In genomic region chr1:115729765-115730164, GRCh38 we compare ENCODE assay signal across 17 cellular contexts. TPM values are rescaled to one million over a fixed set of nuclear protein-coding genes. Genes with fewer than 3 reads are reported as not detected.
DNase-seq lines count a peak whose midpoint lies in the region; ATAC-seq, FAIRE-seq and TF ChIP-seq lines count a peak whose summit lies in the region.
"Had no signal": no experiment of that assay in that cellular context is flagged by ENCODE, and none has a peak within 500 bp of the region (broad histone marks: within the 10 kb centered on the region; RNA-seq: fewer than 3 reads in every experiment).

No MANE protein-coding gene starts in this region.

- intact Hi-C loops in kidney (cut with DNase I) (no loop called here), head of caudate nucleus (cut with DNase I) (no loop called here)

- H3K36me3 ChIP-seq in kidney (ENCODE audit: control insufficient read depth in 1 of 2, insufficient read depth in 2 of 2, low read length in 2 of 2): no peaks in the 10 kb centered on the region
- H3K36me3 ChIP-seq: brain microvascular endothelial cell, esophagus squamous epithelium had no signal

- no peaks in the 10 kb centered on the region for H3K4me1 ChIP-seq in kidney (ENCODE audit: control insufficient read depth in 1 of 2, insufficient read depth in 1 of 2, low read depth in 1 of 2, low read length in 2 of 2)

- FAIRE-seq in kidney (lab: Jason Lieb, UNC): no peak
- FAIRE-seq: G401.6 had no signal

- H3K27ac ChIP-seq in coronary artery (no peak overlapping the region), kidney (ENCODE audit: low read depth in 2 of 2, low read length in 2 of 2) (no peak overlapping the region)
- H3K27ac ChIP-seq: brain microvascular endothelial cell had no signal

- H3K4me3 ChIP-seq in GM12864 (ENCODE audit: low read depth, low read length): no peak overlapping the region
- no peak overlapping the region for H3K4me3 ChIP-seq in coronary artery
- H3K4me3 ChIP-seq in kidney (ENCODE audit: low read length in 2 of 2): no peak overlapping the region
- H3K4me3 ChIP-seq: esophagus squamous epithelium had no signal

- ATAC-seq in GM19351 (IDR thresholded peaks at IDR 0.05; ENCODE audit: unreplicated experiment) (peak; percentile 97), HG02678 (IDR thresholded peaks at IDR 0.05; ENCODE audit: unreplicated experiment) (peak; percentile 92), HG03457 (IDR thresholded peaks at IDR 0.05; ENCODE audit: unreplicated experiment) (peak; percentile 82)
- ATAC-seq: natural killer cell had no signal

- TF ChIP-seq CTCF in GM12864 (IDR thresholded peaks at IDR 0.05; ENCODE audit: low read depth, low read length, missing control alignments) (no peak), coronary artery (IDR thresholded peaks at IDR 0.05) (no peak), kidney (IDR thresholded peaks at IDR 0.05; ENCODE audit: borderline replicate concordance, extremely low read depth, insufficient read depth) (no peak)

- DNase-seq in GM12864 (ENCODE audit: low read depth): peak; percentile 68
- no peak for DNase-seq in coronary artery (ENCODE audit: low spot score)
- no peak for DNase-seq in kidney
- no peak for DNase-seq in head of caudate nucleus
- DNase-seq in activated CD8-positive, alpha-beta memory T cell treated with anti-CD3 and anti-CD28 coated beads for 24 hours: no peak
- DNase-seq: activated T-cell treated with anti-CD3 and anti-CD28 coated beads, Interleukin-2, amount 50 U/mL, for 1 hour; brain microvascular endothelial cell; esophagus squamous epithelium; immature natural killer cell; natural killer cell; NCI-H1105 treated with DMSO at 0.1 percent for 48 hours; stimulated activated naive CD4-positive, alpha-beta T cell; T1000 had no signal

- H3K9ac ChIP-seq in kidney (ENCODE audit: low read length in 2 of 2): no peak overlapping the region

- no peaks in the 10 kb centered on the region for H3K9me3 ChIP-seq in kidney (ENCODE audit: control insufficient read depth in 1 of 2, low read length in 2 of 2)
- H3K9me3 ChIP-seq: esophagus squamous epithelium had no signal

RNA-seq across cellular contexts. Expression of gene CASQ2, which starts 38.7 kb away (rescaled TPM):
- 2.3 TPM for total RNA-seq in kidney
- polyA plus RNA-seq in kidney (ENCODE audit: insufficient read depth, low read depth, low replicate concordance): 2.6 TPM
- total RNA-seq: natural killer cell had no signal
- polyA plus RNA-seq: immature natural killer cell had no signal
